Comparison of ENCODE assay signal across 13 cellular contexts in genomic region chr2:223576873-223577272, GRCh38. TPM values are rescaled to one million over a fixed set of nuclear protein-coding genes. Genes with fewer than 3 reads are reported as not detected.
DNase-seq lines count a peak whose midpoint lies in the region; ATAC-seq and TF ChIP-seq lines count a peak whose summit lies in the region.
"Had no signal": no experiment of that assay in that cellular context is flagged by ENCODE, and none has a peak within 500 bp of the region (broad histone marks: within the 10 kb centered on the region; RNA-seq: fewer than 3 reads in every experiment).

No MANE protein-coding gene starts in this region.

- H3K4me1 ChIP-seq in psoas muscle (peaks cover 6% of the 10 kb centered on the region), sigmoid colon (peaks cover 0 to 12% (median 0%) of the 10 kb centered on the region in 4 donors)
- H3K4me1 ChIP-seq: upper lobe of left lung had no signal

- H3K4me3 ChIP-seq in psoas muscle = no peak overlapping the region
- no peak overlapping the region for H3K4me3 ChIP-seq in sigmoid colon
- H3K4me3 ChIP-seq: upper lobe of left lung had no signal

- peak; percentile 98 for DNase-seq in EH (ENCODE audit: low read depth)
- DNase-seq in NCI-H69 (lab: John Stamatoyannopoulos, UW) = peak; percentile 61
- peak in 1 of 2 donors; percentile 14 for DNase-seq in psoas muscle
- DNase-seq in activated naive CD4-positive, alpha-beta T cell (lab: John Stamatoyannopoulos, UW) = no peak
- DNase-seq in DMS79 treated with DMSO at 0.1 percent for 48 hours (lab: John Stamatoyannopoulos, UW) = no peak
- no peak for DNase-seq in sigmoid colon
- DNase-seq: activated T-cell treated with anti-CD3 and anti-CD28 coated beads, Interleukin-2, amount 50 U/mL, for 1 hour; cortex of kidney; NCI-H1092 treated with DMSO at 0.1 percent for 48 hours; upper lobe of left lung had no signal

- H3K36me3 ChIP-seq in psoas muscle (ENCODE audit: insufficient read depth in 1 of 2, low read depth in 1 of 2) (no peaks in the 10 kb centered on the region), sigmoid colon (no peaks in the 10 kb centered on the region)
- H3K36me3 ChIP-seq: upper lobe of left lung had no signal

- H3K27ac ChIP-seq in psoas muscle (no peak overlapping the region), sigmoid colon (no peak overlapping the region)
- H3K27ac ChIP-seq: upper lobe of left lung had no signal

- WGBS in psoas muscle, 3 donors = 47 to 80% (median 48%) methylated on average over 5 of the region's 5 CpGs
- WGBS in sigmoid colon, 2 donors = 86% methylated on average over 5 of the region's 5 CpGs

- peaks cover 0 to 4% (median 0%) of the 10 kb centered on the region in 3 donors for H3K27me3 ChIP-seq in psoas muscle (ENCODE audit: insufficient read depth in 3 of 3, low read length in 2 of 3)
- H3K27me3 ChIP-seq in sigmoid colon = no peaks in the 10 kb centered on the region
- H3K27me3 ChIP-seq: upper lobe of left lung had no signal

- no peak for TF ChIP-seq CTCF in psoas muscle (IDR thresholded peaks at IDR 0.05)
- no peak for TF ChIP-seq CTCF in sigmoid colon (IDR thresholded peaks at IDR 0.05)

- intact Hi-C loops in psoas muscle (cut with DNase I) = no loop called here
- intact Hi-C loops in sigmoid colon (cut with DNase I) = no loop called here

- ATAC-seq in esophagus mucosa (peak; percentile 51), psoas muscle (peak; percentile 21 to 53 (median 50)), HG03521 (IDR thresholded peaks at IDR 0.05; ENCODE audit: unreplicated experiment) (no peak)
- ATAC-seq: natural killer cell treated with Interleukin-12 subunit alpha and Interleukin-12 subunit beta and Interleukin-15 and Interleukin-18, amount 100 ng/mL, for 72 hours had no signal

- TF ChIP-seq POLR2A in sigmoid colon (IDR thresholded peaks at IDR 0.05) = no peak

- H3K9me3 ChIP-seq in psoas muscle (no peaks in the 10 kb centered on the region), sigmoid colon (no peaks in the 10 kb centered on the region)
- H3K9me3 ChIP-seq: upper lobe of left lung had no signal

- TF ChIP-seq EP300 in sigmoid colon (IDR thresholded peaks at IDR 0.05) = no peak

RNA-seq across cellular contexts. Expression of gene SCG2, which starts 25.3 kb away (rescaled TPM):
- total RNA-seq in esophagus mucosa (0.12 TPM), psoas muscle (under 1 TPM in 1 of 4 donors, not detected in 3; 0.08 TPM), sigmoid colon (10 to 100 TPM in 3 of 4 donors, 1 to 10 TPM in 1; 8.4 to 16.8 (median 12.3) TPM)
- polyA plus RNA-seq in psoas muscle (under 1 TPM in 2 of 3 donors, not detected in 1; 0.05 to 0.12 TPM), sigmoid colon (1 to 10 TPM in 2 of 3 donors, not detected in 1; 1.8 to 6.7 TPM)

Comparison
In these comparisons a context has a peak if more than half of its experiments do, and no peak if none do; other contexts are left out.
1. DNase-seq: peak in EH (single experiment) and NCI-H69 (single experiment); none in activated naive CD4-positive, alpha-beta T cell (0 of 4), DMS79 treated with DMSO at 0.1 percent for 48 hours (single experiment) and sigmoid colon (single experiment).